Comparison of ENCODE assay signal across 8 cellular contexts in the genomic region with DNA sequence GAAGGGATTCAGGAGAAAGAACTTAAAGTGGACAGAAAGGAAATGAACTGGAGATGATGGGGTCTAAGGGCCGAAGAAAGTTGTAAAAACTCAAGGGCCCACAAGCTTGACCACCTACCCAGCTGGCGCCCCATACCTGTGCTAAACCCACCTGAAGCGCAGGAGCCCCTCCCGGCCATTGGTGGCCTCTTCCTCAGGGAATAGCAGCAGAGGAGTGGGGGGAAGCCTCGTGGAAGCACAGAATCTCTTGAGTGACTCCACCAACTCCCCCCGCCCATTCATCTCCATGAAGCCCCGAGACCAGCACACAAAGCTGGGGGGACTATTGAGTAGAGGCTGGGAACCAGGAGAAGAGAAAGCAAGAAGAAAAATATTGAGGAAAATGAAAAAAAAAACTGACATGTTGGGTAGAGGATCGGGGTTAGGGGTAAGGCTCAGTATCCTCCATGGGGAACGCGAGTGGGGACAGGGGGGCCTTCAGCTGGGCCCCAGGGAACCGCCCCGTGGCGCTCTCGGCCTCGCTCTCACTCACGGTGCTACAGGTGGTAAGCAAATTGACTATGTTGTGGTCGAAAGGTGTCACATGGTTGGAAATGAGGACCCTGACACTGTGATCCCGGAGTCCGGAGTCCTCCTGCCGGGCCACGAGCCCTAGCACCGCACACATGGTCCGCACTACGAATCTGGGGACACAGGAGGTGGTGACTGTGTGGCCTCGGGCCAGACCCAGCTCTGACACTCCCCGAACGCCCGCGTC. TPM values are rescaled to one million over a fixed set of nuclear protein-coding genes. Genes with fewer than 3 reads are reported as not detected.
A peak's percentile ranks its signal among the peaks of the same experiment; 100 is the strongest.
DNase-seq lines count a peak whose midpoint lies in the region; ATAC-seq and TF ChIP-seq lines count a peak whose summit lies in the region.

No MANE protein-coding gene starts in this region.

- peak; percentile 1 for ATAC-seq in CD4-positive, alpha-beta T cell (ENCODE audit: poor library complexity)
- peak; percentile 9 for ATAC-seq in GM21515 (IDR thresholded peaks at IDR 0.05; ENCODE audit: unreplicated experiment)

- no peaks in the 10 kb centered on the region for H3K9me3 ChIP-seq in CD4-positive, alpha-beta T cell (ENCODE audit: control insufficient read depth, low read length)
- no peaks in the 10 kb centered on the region for H3K9me3 ChIP-seq in mononuclear cell (ENCODE audit: low read depth, low read length)

- H3K27ac ChIP-seq in CD4-positive, alpha-beta T cell (ENCODE audit: low read depth, low read length): peak overlapping the region; percentile 79

- peaks cover 57% of the 10 kb centered on the region for H3K36me3 Mint-ChIP-seq in CD4-positive, alpha-beta T cell (ENCODE audit: low read depth)

- peaks cover 42% of the 10 kb centered on the region for H3K4me1 Mint-ChIP-seq in CD4-positive, alpha-beta T cell (ENCODE audit: low read depth)

- H3K27me3 ChIP-seq in CD4-positive, alpha-beta T cell (ENCODE audit: control insufficient read depth, insufficient read depth, low read length): no peaks in the 10 kb centered on the region
- no peaks in the 10 kb centered on the region for H3K27me3 ChIP-seq in mononuclear cell (ENCODE audit: insufficient read depth, low read length)

- no peaks in the 10 kb centered on the region for H3K27me3 Mint-ChIP-seq in CD4-positive, alpha-beta T cell

- no peak for TF ChIP-seq CTCF in CD4-positive, alpha-beta T cell (IDR thresholded peaks at IDR 0.05)

- intact Hi-C loops in CD4-positive, alpha-beta T cell (cut with DNase I, micrococcal nuclease): loop anchor here (1.0 to 2.0 kb wide), 5 partner anchors 14 to 46 kb away; a partner anchor contains a TSS

- POLR2A ChIA-PET in CD4-positive, alpha-beta T cell (lab: Charles Lee): interaction anchor here (1.4 to 3.8 kb wide), 13 partner anchors 8 to 137 kb away, joined by 4 to 37 read pairs (median 11); a partner anchor contains a TSS
- POLR2A ChIA-PET in HEK293T (lab: Yijun Ruan, JAX): interaction anchor here (1.1 to 8.4 kb wide), 12 partner anchors 9 to 137 kb away, joined by 3 to 70 read pairs (median 4); a partner anchor contains a TSS

- H3K4me1 ChIP-seq in mononuclear cell (ENCODE audit: insufficient read depth, low read length): peaks cover 30% of the 10 kb centered on the region

- no peaks in the 10 kb centered on the region for H3K9me3 Mint-ChIP-seq in CD4-positive, alpha-beta T cell

- peak overlapping the region; percentile 92 for H3K4me3 Mint-ChIP-seq in CD4-positive, alpha-beta T cell

- no peak for DNase-seq in CD4-positive, alpha-beta T cell
- DNase-seq in Jurkat, Clone E6-1 (ENCODE audit: low read depth, low spot score): no peak
- peak; percentile 24 for DNase-seq in central memory CD4-positive, alpha-beta T cell
- no peak for DNase-seq in HEK293T (ENCODE audit: extremely low spot score)
- no peak for DNase-seq in activated effector memory CD4-positive, alpha-beta T cell treated with anti-CD3 and anti-CD28 coated beads, Interleukin-2, amount 50 U/mL, for 16 hours
- no peak for DNase-seq in SHP77 (lab: John Stamatoyannopoulos, UW)

- CTCF ChIA-PET in CD4-positive, alpha-beta T cell (lab: Charles Lee): interaction anchor here (0.8 to 4.6 kb wide), 6 partner anchors 14 to 74 kb away, joined by 3 to 34 read pairs (median 5); a partner anchor contains a TSS
- CTCF ChIA-PET in HEK293T (lab: Yijun Ruan, JAX): no interaction called here

- H3K4me3 ChIP-seq in Jurkat, Clone E6-1 (ENCODE audit: low read length): peak overlapping the region; percentile 99
- H3K4me3 ChIP-seq in mononuclear cell (ENCODE audit: low read length): peak overlapping the region; percentile 76

- H3K27ac Mint-ChIP-seq in CD4-positive, alpha-beta T cell: peak overlapping the region; percentile 89

TF ChIP-seq in HEK293T, 16 proteins besides CTCF, POLR2A, EP300 and RAD21:
- TF ChIP-seq BHLHE40 (IDR thresholded peaks at IDR 0.05; ENCODE audit: borderline replicate concordance) (no peak), CTBP1 (IDR thresholded peaks at IDR 0.05; ENCODE audit: borderline replicate concordance) (no peak), FOXM1 (IDR thresholded peaks at IDR 0.05; ENCODE audit: borderline replicate concordance) (no peak), FOXA1 (IDR thresholded peaks at IDR 0.05) (no peak), NFRKB (IDR thresholded peaks at IDR 0.05) (no peak), ELF4 (IDR thresholded peaks at IDR 0.05) (no peak), FOXK2 (IDR thresholded peaks at IDR 0.05) (no peak), L3MBTL2 (conservative IDR thresholded peaks at IDR 0.05) (no peak), SP1 (IDR thresholded peaks at IDR 0.05) (no peak), ARNT (IDR thresholded peaks at IDR 0.05) (no peak), TARDBP (IDR thresholded peaks at IDR 0.05) (no peak), HDGF (IDR thresholded peaks at IDR 0.05; ENCODE audit: borderline replicate concordance) (no peak), LEF1 (IDR thresholded peaks at IDR 0.05; ENCODE audit: borderline replicate concordance) (no peak), SUZ12 (IDR thresholded peaks at IDR 0.05) (no peak), ZNF384 (IDR thresholded peaks at IDR 0.05) (no peak)
- TF ChIP-seq, protein P1, sequence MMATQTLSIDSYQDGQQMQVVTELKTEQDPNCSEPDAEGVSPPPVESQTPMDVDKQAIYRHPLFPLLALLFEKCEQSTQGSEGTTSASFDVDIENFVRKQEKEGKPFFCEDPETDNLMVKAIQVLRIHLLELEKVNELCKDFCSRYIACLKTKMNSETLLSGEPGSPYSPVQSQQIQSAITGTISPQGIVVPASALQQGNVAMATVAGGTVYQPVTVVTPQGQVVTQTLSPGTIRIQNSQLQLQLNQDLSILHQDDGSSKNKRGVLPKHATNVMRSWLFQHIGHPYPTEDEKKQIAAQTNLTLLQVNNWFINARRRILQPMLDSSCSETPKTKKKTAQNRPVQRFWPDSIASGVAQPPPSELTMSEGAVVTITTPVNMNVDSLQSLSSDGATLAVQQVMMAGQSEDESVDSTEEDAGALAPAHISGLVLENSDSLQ (IDR thresholded peaks at IDR 0.05): no peak

RNA-seq across cellular contexts. Expression of a gene that starts 0.7 kb away (rescaled TPM):
- 100 to 1,000 TPM; 162 to 170 TPM for total RNA-seq in CD4-positive, alpha-beta T cell
- polyA plus RNA-seq in Jurkat, Clone E6-1 (2012; ENCODE audit: insufficient read depth, insufficient read length): 134 TPM
- 115 TPM for total RNA-seq in mononuclear cell

RNA-seq across cellular contexts. Expression of a gene that starts 1.0 kb away (rescaled TPM):
- 10 to 100 TPM; 15.3 to 16.0 TPM for total RNA-seq in CD4-positive, alpha-beta T cell
- 83.7 TPM for polyA plus RNA-seq in Jurkat, Clone E6-1 (2012; ENCODE audit: insufficient read depth, insufficient read length)
- 17.9 TPM for total RNA-seq in mononuclear cell

RNA-seq across cellular contexts. Expression of a gene that starts 2.7 kb away (rescaled TPM):
- under 1 TPM in 1 of 2 experiments, not detected in 1; 0.22 TPM for total RNA-seq in CD4-positive, alpha-beta T cell
- polyA plus RNA-seq in Jurkat, Clone E6-1 (2012; ENCODE audit: insufficient read depth, insufficient read length): 2.7 TPM
- total RNA-seq in mononuclear cell: not detected

RNA-seq across cellular contexts. Expression of a gene that starts 14.5 kb away (rescaled TPM):
- total RNA-seq in CD4-positive, alpha-beta T cell: under 1 TPM; 0.14 to 0.30 TPM
- 2.2 TPM for polyA plus RNA-seq in Jurkat, Clone E6-1 (2012; ENCODE audit: insufficient read depth, insufficient read length)
- total RNA-seq in mononuclear cell: 0.10 TPM

RNA-seq across cellular contexts. Expression of a gene that starts 21.3 kb away (rescaled TPM):
- total RNA-seq in CD4-positive, alpha-beta T cell: 10 to 100 TPM; 11.6 to 13.8 TPM
- 42.2 TPM for polyA plus RNA-seq in Jurkat, Clone E6-1 (2012; ENCODE audit: insufficient read depth, insufficient read length)
- total RNA-seq in mononuclear cell: 12.1 TPM
